In the genomic region with DNA sequence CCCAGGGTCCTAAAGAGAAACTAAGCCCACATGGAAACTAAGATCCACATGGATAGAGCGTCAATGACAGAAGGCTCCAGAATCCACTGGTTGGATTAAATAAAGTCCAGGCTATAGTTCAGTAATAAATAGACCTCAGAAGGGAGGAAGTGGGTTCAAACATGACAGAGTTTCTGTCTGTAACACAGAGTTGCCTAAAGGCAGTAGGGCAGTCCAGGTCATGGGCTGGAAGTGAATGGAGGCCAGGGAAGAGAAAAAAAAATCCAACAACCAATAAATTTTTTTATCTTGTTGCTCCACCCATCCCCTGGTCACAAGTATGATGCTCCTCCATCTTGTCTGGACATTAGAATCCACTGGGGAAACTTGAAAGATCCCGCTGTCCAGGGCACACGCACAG, we compare ENCODE assay signal across 14 cellular contexts.
DNase-seq lines count a peak whose midpoint lies in the region; ATAC-seq and TF ChIP-seq lines count a peak whose summit lies in the region.
"Had no signal": no experiment of that assay in that cellular context is flagged by ENCODE, and none has a peak within 500 bp of the region (broad histone marks: within the 10 kb centered on the region; RNA-seq: fewer than 3 reads in every experiment).

No MANE protein-coding gene starts in this region.

- no peaks in the 10 kb centered on the region for H3K36me3 Mint-ChIP-seq in activated CD4-positive, alpha-beta T cell treated with anti-CD3 and anti-CD28 coated beads, Interleukin-2, amount 10 ng/mL, durations not matched to agents 7 days and 5 days (ENCODE audit: low read depth)
- no peaks in the 10 kb centered on the region for H3K36me3 Mint-ChIP-seq in activated T-helper 2 cell treated with anti-CD3 and anti-CD28 coated beads, Interferon-gamma antibody, Interleukin-2, Interleukin-4, amounts not matched to agents 10 μg/mL and 5 μg/mL and 100 μg/mL, durations not matched to agents 14 hours and 24 hours and 36 hours (ENCODE audit: low read depth)
- peaks cover 0 to 2% of the 10 kb centered on the region in 2 donors for H3K36me3 Mint-ChIP-seq in stimulated activated naive B cell treated with anti-CD40 and anti-IgM and Interleukin-4, amounts not matched to agents 10 μg/mL and 1 μg/mL and 100 μg/mL, for 72 hours
- H3K36me3 Mint-ChIP-seq: brain had no signal

- H3K27ac Mint-ChIP-seq in activated CD4-positive, alpha-beta T cell treated with anti-CD3 and anti-CD28 coated beads, Interleukin-2, amount 10 ng/mL, durations not matched to agents 7 days and 5 days, result peak overlapping the region; percentile 71
- H3K27ac Mint-ChIP-seq in activated T-helper 2 cell treated with anti-CD3 and anti-CD28 coated beads, Interferon-gamma antibody, Interleukin-2, Interleukin-4, amounts not matched to agents 10 μg/mL and 5 μg/mL and 100 μg/mL, durations not matched to agents 14 hours and 24 hours and 36 hours, result peak overlapping the region; percentile 95
- H3K27ac Mint-ChIP-seq in stimulated activated naive B cell treated with anti-CD40 and anti-IgM and Interleukin-4, amounts not matched to agents 10 μg/mL and 1 μg/mL and 100 μg/mL, for 72 hours, result no peak overlapping the region
- H3K27ac Mint-ChIP-seq: HFFc6 had no signal

- peaks cover 0 to 25% (median 0%) of the 10 kb centered on the region in 3 donors for H3K27me3 ChIP-seq in stomach

- no peak overlapping the region for H3K4me3 ChIP-seq in stomach
- H3K4me3 ChIP-seq: A549 had no signal

- peaks cover 8 to 21% (median 15%) of the 10 kb centered on the region in 4 donors for H3K4me1 ChIP-seq in stomach
- H3K4me1 ChIP-seq: A549 had no signal

- intact Hi-C loops in activated T-helper 2 cell treated with anti-CD3 and anti-CD28 coated beads, Interferon-gamma antibody, Interleukin-2, Interleukin-4, amounts not matched to agents 10 μg/mL and 5 μg/mL and 100 μg/mL, durations not matched to agents 14 hours and 24 hours and 36 hours (cut with micrococcal nuclease), result loop anchor here (1.0 to 5.0 kb wide), 8 partner anchors 17 to 568 kb away; no protein-coding TSS in a partner anchor
- intact Hi-C loops in stomach (cut with DNase I; ENCODE audit: low total_unique reads), result no loop called here

- no peak overlapping the region for H3K4me3 Mint-ChIP-seq in activated CD4-positive, alpha-beta T cell treated with anti-CD3 and anti-CD28 coated beads, Interleukin-2, amount 10 ng/mL, durations not matched to agents 7 days and 5 days
- H3K4me3 Mint-ChIP-seq in activated T-helper 2 cell treated with anti-CD3 and anti-CD28 coated beads, Interferon-gamma antibody, Interleukin-2, Interleukin-4, amounts not matched to agents 10 μg/mL and 5 μg/mL and 100 μg/mL, durations not matched to agents 14 hours and 24 hours and 36 hours (ENCODE audit: low read depth), result peak overlapping the region; percentile 49
- no peak overlapping the region for H3K4me3 Mint-ChIP-seq in stimulated activated naive B cell treated with anti-CD40 and anti-IgM and Interleukin-4, amounts not matched to agents 10 μg/mL and 1 μg/mL and 100 μg/mL, for 72 hours
- H3K4me3 Mint-ChIP-seq: activated T-cell treated with anti-CD3 and anti-CD28 coated beads, Interleukin-2, amount 50 U/mL, for 4 hours; brain; HFFc6 had no signal

- no peak overlapping the region for H3K27ac ChIP-seq in stomach
- H3K27ac ChIP-seq: A549 had no signal

- no peak for DNase-seq in activated CD4-positive, alpha-beta T cell treated with anti-CD3 and anti-CD28 coated beads, Interleukin-2, amount 10 ng/mL, durations not matched to agents 7 days and 5 days
- no peak for DNase-seq in activated CD4-positive, alpha-beta T cell treated with anti-CD3 and anti-CD28 coated beads, Interleukin-2, amount 50 U/mL, for 1 hour
- DNase-seq in M059J (ENCODE audit: low read depth) (peak; percentile 66), stomach (no peak), kidney tubule cell (ENCODE audit: low spot score) (no peak)
- no peak for DNase-seq in activated T-helper 2 cell treated with anti-CD3 and anti-CD28 coated beads, Interferon-gamma antibody, Interleukin-2, Interleukin-4, amounts not matched to agents 10 μg/mL and 5 μg/mL and 100 μg/mL, durations not matched to agents 14 hours and 24 hours and 36 hours (ENCODE audit: low spot score)
- no peak for DNase-seq in stimulated activated naive B cell treated with anti-CD40 and anti-IgM and Interleukin-4, amounts not matched to agents 10 μg/mL and 1 μg/mL and 100 μg/mL, for 72 hours
- no peak for DNase-seq in stimulated activated CD4-positive, alpha-beta T cell treated with anti-CD3 and anti-CD28 coated beads, Interleukin-1b, Interleukin-23, amount 100 ng/mL, for 48 hours
- DNase-seq: activated T-cell treated with anti-CD3 and anti-CD28 coated beads, Interleukin-2, amount 50 U/mL, for 4 hours; Calu3; NCI-H1048 had no signal

- no peaks in the 10 kb centered on the region for H3K36me3 ChIP-seq in stomach

- no peak for TF ChIP-seq CTCF in stomach (IDR thresholded peaks at IDR 0.05)

- no peaks in the 10 kb centered on the region for H3K9me3 ChIP-seq in stomach
- H3K9me3 ChIP-seq: A549 had no signal

- WGBS in stomach, 5 donors, result 87 to 91% (median 89%) methylated on average over 3 of the region's 3 CpGs

- peak; percentile 47 to 55 for ATAC-seq in stimulated activated naive B cell treated with anti-CD40 and anti-IgM and Interleukin-4, amounts not matched to agents 10 μg/mL and 1 μg/mL and 100 μg/mL, for 72 hours (replicated peaks)
- ATAC-seq: A549 had no signal

- CTCF ChIA-PET in activated CD4-positive, alpha-beta T cell treated with anti-CD3 and anti-CD28 coated beads, Interleukin-2, amount 10 ng/mL, durations not matched to agents 7 days and 5 days (lab: Charles Lee), result no interaction called here

- H3K4me1 Mint-ChIP-seq in activated CD4-positive, alpha-beta T cell treated with anti-CD3 and anti-CD28 coated beads, Interleukin-2, amount 10 ng/mL, durations not matched to agents 7 days and 5 days, result peaks cover 25% of the 10 kb centered on the region
- H3K4me1 Mint-ChIP-seq in activated T-helper 2 cell treated with anti-CD3 and anti-CD28 coated beads, Interferon-gamma antibody, Interleukin-2, Interleukin-4, amounts not matched to agents 10 μg/mL and 5 μg/mL and 100 μg/mL, durations not matched to agents 14 hours and 24 hours and 36 hours (ENCODE audit: low read depth), result peaks cover 54% of the 10 kb centered on the region
- H3K4me1 Mint-ChIP-seq in stimulated activated naive B cell treated with anti-CD40 and anti-IgM and Interleukin-4, amounts not matched to agents 10 μg/mL and 1 μg/mL and 100 μg/mL, for 72 hours, result peaks cover 24 to 25% of the 10 kb centered on the region in 2 donors

- no peak for TF ChIP-seq POLR2A in stomach (IDR thresholded peaks at IDR 0.05)

- POLR2A ChIA-PET in activated CD4-positive, alpha-beta T cell treated with anti-CD3 and anti-CD28 coated beads, Interleukin-2, amount 10 ng/mL, durations not matched to agents 7 days and 5 days (lab: Charles Lee), result no interaction called here

- H3K9me3 Mint-ChIP-seq in activated CD4-positive, alpha-beta T cell treated with anti-CD3 and anti-CD28 coated beads, Interleukin-2, amount 10 ng/mL, durations not matched to agents 7 days and 5 days, result no peaks in the 10 kb centered on the region
- no peaks in the 10 kb centered on the region for H3K9me3 Mint-ChIP-seq in activated T-helper 2 cell treated with anti-CD3 and anti-CD28 coated beads, Interferon-gamma antibody, Interleukin-2, Interleukin-4, amounts not matched to agents 10 μg/mL and 5 μg/mL and 100 μg/mL, durations not matched to agents 14 hours and 24 hours and 36 hours
- no peaks in the 10 kb centered on the region for H3K9me3 Mint-ChIP-seq in stimulated activated naive B cell treated with anti-CD40 and anti-IgM and Interleukin-4, amounts not matched to agents 10 μg/mL and 1 μg/mL and 100 μg/mL, for 72 hours
- H3K9me3 Mint-ChIP-seq: activated T-cell treated with anti-CD3 and anti-CD28 coated beads, Interleukin-2, amount 50 U/mL, for 4 hours; HFFc6 had no signal

- TF ChIP-seq EP300 in stomach (IDR thresholded peaks at IDR 0.05), result no peak

- H3K27me3 Mint-ChIP-seq in activated CD4-positive, alpha-beta T cell treated with anti-CD3 and anti-CD28 coated beads, Interleukin-2, amount 10 ng/mL, durations not matched to agents 7 days and 5 days, result peaks cover 13% of the 10 kb centered on the region
- H3K27me3 Mint-ChIP-seq in activated T-helper 2 cell treated with anti-CD3 and anti-CD28 coated beads, Interferon-gamma antibody, Interleukin-2, Interleukin-4, amounts not matched to agents 10 μg/mL and 5 μg/mL and 100 μg/mL, durations not matched to agents 14 hours and 24 hours and 36 hours (ENCODE audit: low read depth), result no peaks in the 10 kb centered on the region
- H3K27me3 Mint-ChIP-seq in stimulated activated naive B cell treated with anti-CD40 and anti-IgM and Interleukin-4, amounts not matched to agents 10 μg/mL and 1 μg/mL and 100 μg/mL, for 72 hours, result peaks cover 60 to 68% of the 10 kb centered on the region in 2 donors
